Comparison of ENCODE assay signal across 18 cellular contexts in the genomic region with DNA sequence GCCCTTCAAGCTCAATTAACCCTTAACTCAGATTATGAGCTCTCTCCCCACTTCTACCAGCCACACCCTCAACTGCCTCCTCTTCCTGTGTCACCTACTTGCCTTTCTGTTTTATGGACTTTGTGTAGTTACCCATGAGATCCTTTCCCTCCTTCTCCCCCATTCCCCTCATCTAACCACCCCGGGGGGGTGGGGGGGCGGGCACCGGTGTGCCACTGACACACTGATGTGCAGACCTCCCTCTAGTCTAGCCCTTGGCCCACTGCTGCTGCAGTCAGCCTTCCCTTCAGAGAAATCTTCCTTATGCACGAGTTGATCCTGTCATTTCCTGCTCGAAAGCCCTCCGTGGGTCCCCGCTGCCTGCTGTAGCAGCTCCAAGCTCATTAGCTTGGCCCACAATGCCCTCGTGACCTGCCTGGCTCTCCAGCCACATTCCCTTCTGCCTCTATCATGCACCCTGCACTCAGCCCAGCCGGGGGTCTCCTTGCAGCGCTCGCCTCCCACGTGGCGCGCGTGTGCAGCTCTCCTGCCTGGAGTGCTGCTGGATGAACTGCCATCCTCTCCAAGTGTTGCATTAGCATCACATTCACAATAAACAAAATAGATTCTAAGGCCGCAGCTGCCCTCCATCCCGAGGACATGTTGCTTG. TPM values are rescaled to one million over a fixed set of nuclear protein-coding genes. Genes with fewer than 3 reads are reported as not detected.
DNase-seq lines count a peak whose midpoint lies in the region; ATAC-seq and TF ChIP-seq lines count a peak whose summit lies in the region.
"Had no signal": no experiment of that assay in that cellular context is flagged by ENCODE, and none has a peak within 500 bp of the region (broad histone marks: within the 10 kb centered on the region; RNA-seq: fewer than 3 reads in every experiment).

No MANE protein-coding gene starts in this region.

- peaks cover 39% of the 10 kb centered on the region for H3K4me1 Mint-ChIP-seq in brain
- H3K4me1 Mint-ChIP-seq in activated naive CD4-positive, alpha-beta T cell treated with anti-CD3 and anti-CD28 coated beads, Interleukin-2, amount 10 ng/mL, durations not matched to agents 7 days and 5 days = no peaks in the 10 kb centered on the region
- H3K4me1 Mint-ChIP-seq: activated T-helper 17 cell treated with anti-CD3 and anti-CD28 coated beads, Interleukin-2, amount 50 U/mL, for 72 hours; stimulated activated memory B cell treated with anti-CD40 and anti-IgM and Interleukin-4, amounts not matched to agents 10 μg/mL and 1 μg/mL and 100 μg/mL, for 72 hours had no signal

- no peak for TF ChIP-seq CTCF in cardiac muscle cell (IDR thresholded peaks at IDR 0.05; ENCODE audit: low read depth, low read length)
- TF ChIP-seq CTCF in brain (conservative IDR thresholded peaks at IDR 0.05) = no peak
- no peak for TF ChIP-seq CTCF in left lung (IDR thresholded peaks at IDR 0.05)
- no peak for TF ChIP-seq CTCF in upper lobe of right lung (IDR thresholded peaks at IDR 0.05)

- ATAC-seq in Right ventricle myocardium inferior (no peak), left lung (peak; percentile 17), upper lobe of right lung (peak; percentile 39), HG03442 (IDR thresholded peaks at IDR 0.05; ENCODE audit: unreplicated experiment) (no peak), GM18502 (IDR thresholded peaks at IDR 0.05; ENCODE audit: poor library complexity, unreplicated experiment) (no peak)
- ATAC-seq: activated CD8-positive, alpha-beta T cell treated with anti-CD3 and anti-CD28 coated beads, Interleukin-2, amount 10 ng/mL, durations not matched to agents 7 days and 5 days; activated T-helper 17 cell treated with anti-CD3 and anti-CD28 coated beads, Interleukin-2, amount 50 U/mL, for 72 hours; stimulated activated memory B cell treated with anti-CD40 and anti-IgM and Interleukin-4, amounts not matched to agents 10 μg/mL and 1 μg/mL and 100 μg/mL, for 72 hours had no signal

- H3K9me3 ChIP-seq in cardiac muscle cell (ENCODE audit: low read depth) = no peaks in the 10 kb centered on the region
- no peaks in the 10 kb centered on the region for H3K9me3 ChIP-seq in left lung
- no peaks in the 10 kb centered on the region for H3K9me3 ChIP-seq in upper lobe of right lung
- H3K9me3 ChIP-seq: Caco-2, SK-N-SH had no signal

- H3K4me1 ChIP-seq in cardiac muscle cell (ENCODE audit: low read depth) (peaks cover 7% of the 10 kb centered on the region), left lung (peaks cover 3 to 9% of the 10 kb centered on the region in 2 donors), upper lobe of right lung (peaks cover 4% of the 10 kb centered on the region)
- H3K4me1 ChIP-seq: Caco-2 had no signal

- DNase-seq in cardiac muscle cell (ENCODE audit: low read depth in 1 of 2, low spot score in 1 of 2) (peak; percentile 49 to 55), Right ventricle myocardium inferior (ENCODE audit: missing footprints) (no peak), left lung (no peak), upper lobe of right lung (no peak)
- no peak for DNase-seq in activated naive CD4-positive, alpha-beta T cell treated with anti-CD3 and anti-CD28 coated beads, Interleukin-2, amount 10 ng/mL, durations not matched to agents 7 days and 5 days
- DNase-seq: activated CD8-positive, alpha-beta T cell treated with anti-CD3 and anti-CD28 coated beads, Interleukin-2, amount 10 ng/mL, durations not matched to agents 7 days and 5 days; aorta; Caco-2; MM.1S; PC-9; SK-N-SH had no signal

- H3K27me3 Mint-ChIP-seq in brain = peaks cover 28% of the 10 kb centered on the region
- peaks cover 11% of the 10 kb centered on the region for H3K27me3 Mint-ChIP-seq in activated naive CD4-positive, alpha-beta T cell treated with anti-CD3 and anti-CD28 coated beads, Interleukin-2, amount 10 ng/mL, durations not matched to agents 7 days and 5 days
- H3K27me3 Mint-ChIP-seq: activated T-helper 17 cell treated with anti-CD3 and anti-CD28 coated beads, Interleukin-2, amount 50 U/mL, for 72 hours had no signal

- no peaks in the 10 kb centered on the region for H3K36me3 Mint-ChIP-seq in brain
- no peaks in the 10 kb centered on the region for H3K36me3 Mint-ChIP-seq in activated naive CD4-positive, alpha-beta T cell treated with anti-CD3 and anti-CD28 coated beads, Interleukin-2, amount 10 ng/mL, durations not matched to agents 7 days and 5 days
- H3K36me3 Mint-ChIP-seq: stimulated activated memory B cell treated with anti-CD40 and anti-IgM and Interleukin-4, amounts not matched to agents 10 μg/mL and 1 μg/mL and 100 μg/mL, for 72 hours; type B pancreatic cell had no signal

- no peak overlapping the region for H3K27ac ChIP-seq in cardiac muscle cell
- no peak overlapping the region for H3K27ac ChIP-seq in left lung
- H3K27ac ChIP-seq in upper lobe of right lung = no peak overlapping the region
- H3K27ac ChIP-seq: PC-9 had no signal

- no peaks in the 10 kb centered on the region for H3K36me3 ChIP-seq in cardiac muscle cell
- no peaks in the 10 kb centered on the region for H3K36me3 ChIP-seq in left lung
- H3K36me3 ChIP-seq in upper lobe of right lung = no peaks in the 10 kb centered on the region

- H3K27me3 ChIP-seq in cardiac muscle cell (no peaks in the 10 kb centered on the region), left lung (no peaks in the 10 kb centered on the region), upper lobe of right lung (no peaks in the 10 kb centered on the region)

- H3K4me3 ChIP-seq in cardiac muscle cell (no peak overlapping the region), left lung (no peak overlapping the region), upper lobe of right lung (no peak overlapping the region)
- H3K4me3 ChIP-seq: PC-9 had no signal

- peak overlapping the region; percentile 52 to 75 (median 63) for H3K4me3 Mint-ChIP-seq in brain
- H3K4me3 Mint-ChIP-seq in activated naive CD4-positive, alpha-beta T cell treated with anti-CD3 and anti-CD28 coated beads, Interleukin-2, amount 10 ng/mL, durations not matched to agents 7 days and 5 days = no peak overlapping the region
- H3K4me3 Mint-ChIP-seq: activated CD8-positive, alpha-beta T cell treated with anti-CD3 and anti-CD28 coated beads, Interleukin-2, amount 10 ng/mL, durations not matched to agents 7 days and 5 days; activated T-helper 17 cell treated with anti-CD3 and anti-CD28 coated beads, Interleukin-2, amount 50 U/mL, for 72 hours; memory B cell; stimulated activated memory B cell treated with anti-CD40 and anti-IgM and Interleukin-4, amounts not matched to agents 10 μg/mL and 1 μg/mL and 100 μg/mL, for 72 hours; type B pancreatic cell had no signal

- CTCF ChIA-PET in activated naive CD4-positive, alpha-beta T cell treated with anti-CD3 and anti-CD28 coated beads, Interleukin-2, amount 10 ng/mL, durations not matched to agents 7 days and 5 days (lab: Charles Lee) = interaction anchor here (0.6 to 1.3 kb wide), 2 partner anchors 17 to 189 kb away, joined by 3 read pairs; no protein-coding TSS in a partner anchor

- H3K9me3 Mint-ChIP-seq in brain = peaks cover 0 to 8% (median 2%) of the 10 kb centered on the region in 5 experiments
- no peaks in the 10 kb centered on the region for H3K9me3 Mint-ChIP-seq in activated naive CD4-positive, alpha-beta T cell treated with anti-CD3 and anti-CD28 coated beads, Interleukin-2, amount 10 ng/mL, durations not matched to agents 7 days and 5 days
- H3K9me3 Mint-ChIP-seq: activated T-helper 17 cell treated with anti-CD3 and anti-CD28 coated beads, Interleukin-2, amount 50 U/mL, for 72 hours; type B pancreatic cell had no signal

- peak overlapping the region; percentile 55 to 85 (median 74) for H3K27ac Mint-ChIP-seq in brain
- H3K27ac Mint-ChIP-seq in activated naive CD4-positive, alpha-beta T cell treated with anti-CD3 and anti-CD28 coated beads, Interleukin-2, amount 10 ng/mL, durations not matched to agents 7 days and 5 days = no peak overlapping the region
- H3K27ac Mint-ChIP-seq: activated CD8-positive, alpha-beta T cell treated with anti-CD3 and anti-CD28 coated beads, Interleukin-2, amount 10 ng/mL, durations not matched to agents 7 days and 5 days; activated T-helper 17 cell treated with anti-CD3 and anti-CD28 coated beads, Interleukin-2, amount 50 U/mL, for 72 hours; memory B cell; stimulated activated memory B cell treated with anti-CD40 and anti-IgM and Interleukin-4, amounts not matched to agents 10 μg/mL and 1 μg/mL and 100 μg/mL, for 72 hours; type B pancreatic cell had no signal

- intact Hi-C loops in Right ventricle myocardium inferior (cut with DNase I) (no loop called here), left lung (cut with DNase I) (no loop called here), upper lobe of right lung (cut with DNase I) (no loop called here)

RNA-seq across cellular contexts. Expression of gene TMEM177, which starts 40.0 kb away (rescaled TPM):
- total RNA-seq in cardiac muscle cell (16.1 and 27.4 TPM in 2 replicates), Right ventricle myocardium inferior (10.5 TPM), left lung (1 to 10 TPM; 7.5 to 9.7 TPM), upper lobe of right lung (5.9 TPM)
- polyA plus RNA-seq in cardiac muscle cell (25.9 and 28.7 TPM in 2 replicates), brain (ENCODE audit: insufficient read depth, low read depth, low replicate concordance) (6.9 TPM)

Comparison
In these comparisons a context has a peak if more than half of its experiments do, and no peak if none do; other contexts are left out.
1. DNase-seq: peak in cardiac muscle cell (2 of 2); none in Right ventricle myocardium inferior (single experiment), left lung (0 of 2), upper lobe of right lung (single experiment) and activated naive CD4-positive, alpha-beta T cell treated with anti-CD3 and anti-CD28 coated beads, Interleukin-2, amount 10 ng/mL, durations not matched to agents 7 days and 5 days (single experiment).
2. ATAC-seq: peak in left lung (single experiment) and upper lobe of right lung (single experiment); none in Right ventricle myocardium inferior (single experiment), HG03442 (single experiment) and GM18502 (single experiment).